9 cellular contexts compared by ENCODE assay signal in the genomic region with DNA sequence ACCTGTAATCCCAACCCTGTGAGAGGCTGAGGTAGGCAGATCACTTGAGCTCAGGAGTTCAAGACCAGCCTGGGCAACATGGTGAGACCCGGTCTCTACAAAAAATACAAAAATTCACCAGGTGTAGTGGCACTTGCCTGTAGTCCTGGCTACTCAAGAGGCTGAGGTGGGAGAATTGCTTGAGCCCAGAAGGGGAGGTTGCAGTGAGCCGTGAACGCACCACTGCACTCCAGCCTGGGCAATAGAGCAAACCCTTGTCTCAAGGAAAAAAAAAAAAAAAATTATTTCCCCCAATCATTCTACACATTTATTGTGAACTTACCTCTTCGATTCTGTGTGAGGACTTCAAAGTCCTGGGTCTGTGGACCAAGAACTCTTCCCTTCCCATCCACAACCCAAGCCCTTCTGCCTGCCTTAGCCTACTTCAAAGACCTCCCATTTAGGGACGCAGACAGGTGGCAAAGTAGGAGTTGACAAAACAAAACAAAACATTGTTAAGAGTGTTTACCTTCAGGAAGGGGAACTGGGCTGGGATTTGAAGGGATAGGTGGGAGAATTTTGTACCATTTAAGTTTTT. TPM values are rescaled to one million over a fixed set of nuclear protein-coding genes. Genes with fewer than 3 reads are reported as not detected.
DNase-seq lines count a peak whose midpoint lies in the region; TF ChIP-seq lines count a peak whose summit lies in the region.
"Had no signal": no experiment of that assay in that cellular context is flagged by ENCODE, and none has a peak within 500 bp of the region (broad histone marks: within the 10 kb centered on the region; RNA-seq: fewer than 3 reads in every experiment).

No MANE protein-coding gene starts in this region.

- peak overlapping the region; percentile 80 for H3K27ac ChIP-seq in caudate nucleus (ENCODE audit: low read depth, low read length)
- H3K27ac ChIP-seq in transverse colon: peak overlapping the region; percentile 87 to 98 (median 95)

- H3K27me3 ChIP-seq in transverse colon: no peaks in the 10 kb centered on the region

- 37 to 66% methylated on average over 2 to 5 of the region's 5 CpGs for WGBS in transverse colon (ENCODE audit: low coverage in 1 of 2), 2 donors

- H3K36me3 ChIP-seq in transverse colon: no peaks in the 10 kb centered on the region

- H3K4me3 ChIP-seq in transverse colon: peak overlapping the region in 1 of 4 donors; percentile 36

- H3K9me3 Mint-ChIP-seq in mesothelial cell of epicardium: no peaks in the 10 kb centered on the region
- H3K9me3 Mint-ChIP-seq: activated naive CD4-positive, alpha-beta T cell treated with anti-CD3 and anti-CD28 coated beads, Interleukin-2, amount 50 U/mL, for 24 hours had no signal

- peak overlapping the region; percentile 36 for H3K4me3 Mint-ChIP-seq in mesothelial cell of epicardium
- H3K4me3 Mint-ChIP-seq: activated naive CD4-positive, alpha-beta T cell treated with anti-CD3 and anti-CD28 coated beads, Interleukin-2, amount 50 U/mL, for 24 hours had no signal

- peak in 2 of 3 experiments; percentile 29 to 52 for DNase-seq in NCI-H1417 (lab: John Stamatoyannopoulos, UW)
- no peak for DNase-seq in NCI-H1417 treated with DMSO at 0.1 percent for 48 hours (lab: John Stamatoyannopoulos, UW)
- no peak for DNase-seq in caudate nucleus (lab: John Stamatoyannopoulos, UW)
- DNase-seq in mesothelial cell of epicardium (ENCODE audit: low spot score in 2 of 2, unreplicated experiment in 2 of 2): no peak
- DNase-seq in transverse colon: no peak
- DNase-seq in foreskin melanocyte: no peak
- no peak for DNase-seq in NOMO-1 (lab: John Stamatoyannopoulos, UW; ENCODE audit: unreplicated experiment in 2 of 2)
- no peak for DNase-seq in stimulated activated CD4-positive, alpha-beta T cell treated with anti-CD3 and anti-CD28 coated beads, Interleukin-1b, Interleukin-23, amount 100 ng/mL, for 48 hours

- no peak for TF ChIP-seq CTCF in mesothelial cell of epicardium (IDR thresholded peaks at IDR 0.05; ENCODE audit: unreplicated experiment)
- no peak for TF ChIP-seq CTCF in transverse colon (IDR thresholded peaks at IDR 0.05)

- H3K27me3 Mint-ChIP-seq in mesothelial cell of epicardium (ENCODE audit: low read depth): no peaks in the 10 kb centered on the region

- no peak for TF ChIP-seq EP300 in transverse colon (IDR thresholded peaks at IDR 0.05; ENCODE audit: low read depth)

- intact Hi-C loops in transverse colon (cut with DNase I; ENCODE audit: low total_unique reads): loop anchor here (5.0 kb wide), 1 partner anchor 42 kb away; no protein-coding TSS in a partner anchor

- TF ChIP-seq POLR2A in transverse colon (IDR thresholded peaks at IDR 0.05): no peak

- peaks cover 35 to 67% (median 48%) of the 10 kb centered on the region in 4 donors for H3K4me1 ChIP-seq in transverse colon

- H3K4me1 Mint-ChIP-seq in mesothelial cell of epicardium: peaks cover 48% of the 10 kb centered on the region

- no peaks in the 10 kb centered on the region for H3K36me3 Mint-ChIP-seq in mesothelial cell of epicardium

- H3K27ac Mint-ChIP-seq in mesothelial cell of epicardium: peak overlapping the region; percentile 99
- H3K27ac Mint-ChIP-seq: activated naive CD4-positive, alpha-beta T cell treated with anti-CD3 and anti-CD28 coated beads, Interleukin-2, amount 50 U/mL, for 24 hours had no signal

- in situ Hi-C loops in transverse colon (cut with MboI; ENCODE audit: low pct_ligation_motif_present in 1 of 4, low pct_unique_long_range_greater_than_20kb in 1 of 4, low sequenced_read_pairs in 3 of 4): no loop called here

- H3K9me3 ChIP-seq in transverse colon: no peaks in the 10 kb centered on the region

RNA-seq across cellular contexts. Expression of a gene that starts 3.8 kb away (rescaled TPM):
- total RNA-seq in mesothelial cell of epicardium (64.7 to 67.2 TPM (median 66.4 TPM) in 3 replicates), transverse colon (10 to 100 TPM in 3 of 4 donors, 1 to 10 TPM in 1; 7.9 to 48.2 (median 31.8) TPM)

Comparison
In these comparisons a context has a peak if more than half of its experiments do, and no peak if none do; other contexts are left out.
1. DNase-seq: peak in NCI-H1417 (2 of 3); none in NCI-H1417 treated with DMSO at 0.1 percent for 48 hours (single experiment), caudate nucleus (0 of 61), mesothelial cell of epicardium (0 of 2), transverse colon (single experiment), foreskin melanocyte (single experiment), NOMO-1 (0 of 2) and stimulated activated CD4-positive, alpha-beta T cell treated with anti-CD3 and anti-CD28 coated beads, Interleukin-1b, Interleukin-23, amount 100 ng/mL, for 48 hours (single experiment).